16 cellular contexts compared by ENCODE assay signal in the genomic region with DNA sequence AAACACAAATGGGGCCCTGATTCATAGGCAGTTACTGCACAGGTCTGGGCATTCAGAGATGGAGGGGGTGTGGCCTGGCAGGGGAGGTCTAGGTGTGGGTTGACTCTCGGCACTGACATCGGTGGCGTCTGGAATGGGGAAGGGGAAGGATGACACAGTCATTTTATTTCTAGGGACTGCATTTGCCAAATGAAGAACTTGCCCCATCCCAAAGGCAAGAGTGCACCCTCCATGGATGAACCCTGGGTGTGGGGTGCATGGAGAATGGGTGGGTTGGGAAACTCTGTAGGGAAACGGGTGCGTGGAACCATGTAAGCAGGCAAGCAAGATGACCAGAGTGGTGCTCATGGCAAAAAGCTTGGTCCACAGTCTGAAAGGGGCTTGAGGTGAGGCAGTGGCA. TPM values are rescaled to one million over a fixed set of nuclear protein-coding genes. Genes with fewer than 3 reads are reported as not detected.
DNase-seq lines count a peak whose midpoint lies in the region; ATAC-seq and TF ChIP-seq lines count a peak whose summit lies in the region.
"Had no signal": no experiment of that assay in that cellular context is flagged by ENCODE, and none has a peak within 500 bp of the region (broad histone marks: within the 10 kb centered on the region; RNA-seq: fewer than 3 reads in every experiment).

No MANE protein-coding gene starts in this region.

- H3K9me3 ChIP-seq in endodermal cell (ENCODE audit: control insufficient read depth, low read length) = peaks cover 16% of the 10 kb centered on the region
- H3K9me3 ChIP-seq: Caco-2 had no signal

- H3K9ac ChIP-seq in endodermal cell (ENCODE audit: extremely low read depth, low read length, poor library complexity, severe bottlenecking) = no peak overlapping the region
- H3K9ac ChIP-seq: BLaER1 had no signal

- H3K36me3 Mint-ChIP-seq in activated CD4-positive, alpha-beta T cell treated with anti-CD3 and anti-CD28 coated beads, Interleukin-2, amount 10 ng/mL, durations not matched to agents 24 days and 14 days (ENCODE audit: low read depth) = no peaks in the 10 kb centered on the region
- H3K36me3 Mint-ChIP-seq in endodermal cell (ENCODE audit: low read depth) = no peaks in the 10 kb centered on the region
- no peaks in the 10 kb centered on the region for H3K36me3 Mint-ChIP-seq in osteocyte (ENCODE audit: unreplicated experiment)
- peaks cover 0 to 3% of the 10 kb centered on the region in 2 donors for H3K36me3 Mint-ChIP-seq in stimulated activated naive B cell treated with anti-CD40 and anti-IgM and Interleukin-4, amounts not matched to agents 10 μg/mL and 1 μg/mL and 100 μg/mL, for 72 hours
- H3K36me3 Mint-ChIP-seq: CD8-positive, alpha-beta memory T cell had no signal

- H3K27me3 Mint-ChIP-seq in activated CD4-positive, alpha-beta T cell treated with anti-CD3 and anti-CD28 coated beads, Interleukin-2, amount 10 ng/mL, durations not matched to agents 24 days and 14 days = peaks cover 55% of the 10 kb centered on the region
- H3K27me3 Mint-ChIP-seq in endodermal cell (ENCODE audit: insufficient read depth) = peaks cover 29% of the 10 kb centered on the region
- peaks cover 70% of the 10 kb centered on the region for H3K27me3 Mint-ChIP-seq in osteocyte (ENCODE audit: unreplicated experiment)
- H3K27me3 Mint-ChIP-seq in stimulated activated naive B cell treated with anti-CD40 and anti-IgM and Interleukin-4, amounts not matched to agents 10 μg/mL and 1 μg/mL and 100 μg/mL, for 72 hours = peaks cover 18% of the 10 kb centered on the region in 2 donors

- H3K27me3 ChIP-seq in endodermal cell (ENCODE audit: control insufficient read depth, insufficient read depth, low read length, poor library complexity, severe bottlenecking) = no peaks in the 10 kb centered on the region
- H3K27me3 ChIP-seq: BLaER1 had no signal

- H3K36me3 ChIP-seq in endodermal cell (ENCODE audit: control insufficient read depth, insufficient read depth, low read length) = no peaks in the 10 kb centered on the region
- H3K36me3 ChIP-seq: BLaER1 had no signal

- H3K9me3 Mint-ChIP-seq in activated CD4-positive, alpha-beta T cell treated with anti-CD3 and anti-CD28 coated beads, Interleukin-2, amount 10 ng/mL, durations not matched to agents 24 days and 14 days = peaks cover 4% of the 10 kb centered on the region
- H3K9me3 Mint-ChIP-seq in endodermal cell = peaks cover 10% of the 10 kb centered on the region
- peaks cover 12% of the 10 kb centered on the region for H3K9me3 Mint-ChIP-seq in osteocyte (ENCODE audit: unreplicated experiment)
- H3K9me3 Mint-ChIP-seq in stimulated activated naive B cell treated with anti-CD40 and anti-IgM and Interleukin-4, amounts not matched to agents 10 μg/mL and 1 μg/mL and 100 μg/mL, for 72 hours = peaks cover 3 to 8% of the 10 kb centered on the region in 2 donors

- TF ChIP-seq CTCF in endodermal cell (conservative IDR thresholded peaks at IDR 0.05) = no peak
- TF ChIP-seq CTCF in osteocyte (IDR thresholded peaks at IDR 0.05) = no peak

- peaks cover 11% of the 10 kb centered on the region for H3K4me1 Mint-ChIP-seq in activated CD4-positive, alpha-beta T cell treated with anti-CD3 and anti-CD28 coated beads, Interleukin-2, amount 10 ng/mL, durations not matched to agents 24 days and 14 days
- H3K4me1 Mint-ChIP-seq in endodermal cell = peaks cover 20% of the 10 kb centered on the region
- no peaks in the 10 kb centered on the region for H3K4me1 Mint-ChIP-seq in osteocyte (ENCODE audit: unreplicated experiment)
- H3K4me1 Mint-ChIP-seq in stimulated activated naive B cell treated with anti-CD40 and anti-IgM and Interleukin-4, amounts not matched to agents 10 μg/mL and 1 μg/mL and 100 μg/mL, for 72 hours = peaks cover 2 to 9% of the 10 kb centered on the region in 2 donors

- no peak overlapping the region for H3K4me3 Mint-ChIP-seq in activated CD4-positive, alpha-beta T cell treated with anti-CD3 and anti-CD28 coated beads, Interleukin-2, amount 10 ng/mL, durations not matched to agents 24 days and 14 days
- H3K4me3 Mint-ChIP-seq in endodermal cell (no peak overlapping the region), osteocyte (ENCODE audit: unreplicated experiment) (no peak overlapping the region)
- no peak overlapping the region for H3K4me3 Mint-ChIP-seq in stimulated activated naive B cell treated with anti-CD40 and anti-IgM and Interleukin-4, amounts not matched to agents 10 μg/mL and 1 μg/mL and 100 μg/mL, for 72 hours
- H3K4me3 Mint-ChIP-seq: CD8-positive, alpha-beta memory T cell had no signal

- 93 to 100% methylated on average over 2 to 5 of the region's 5 CpGs for WGBS in endodermal cell (ENCODE audit: insufficient coverage in 1 of 2, insufficient read length in 1 of 2), 2 experiments

- H3K27ac ChIP-seq in endodermal cell (ENCODE audit: low read depth, low read length) = no peak overlapping the region
- H3K27ac ChIP-seq: 22Rv1, BLaER1 had no signal

- H3K4me1 ChIP-seq in endodermal cell (ENCODE audit: control insufficient read depth, insufficient read depth, low read length) = no peaks in the 10 kb centered on the region

- H3K27ac Mint-ChIP-seq in activated CD4-positive, alpha-beta T cell treated with anti-CD3 and anti-CD28 coated beads, Interleukin-2, amount 10 ng/mL, durations not matched to agents 24 days and 14 days = peak overlapping the region; percentile 50
- H3K27ac Mint-ChIP-seq in endodermal cell (no peak overlapping the region), osteocyte (ENCODE audit: unreplicated experiment) (no peak overlapping the region)
- no peak overlapping the region for H3K27ac Mint-ChIP-seq in stimulated activated naive B cell treated with anti-CD40 and anti-IgM and Interleukin-4, amounts not matched to agents 10 μg/mL and 1 μg/mL and 100 μg/mL, for 72 hours

- intact Hi-C loops in activated CD4-positive, alpha-beta T cell treated with anti-CD3 and anti-CD28 coated beads, Interleukin-2, amount 10 ng/mL, durations not matched to agents 24 days and 14 days (cut with micrococcal nuclease) = no loop called here

- no peak overlapping the region for H3K4me3 ChIP-seq in endodermal cell (ENCODE audit: low read length)
- H3K4me3 ChIP-seq: BLaER1 had no signal

- no peak for DNase-seq in activated CD4-positive, alpha-beta T cell treated with anti-CD3 and anti-CD28 coated beads, Interleukin-2, amount 10 ng/mL, durations not matched to agents 24 days and 14 days
- no peak for DNase-seq in activated CD4-positive, alpha-beta T cell treated with anti-CD3 and anti-CD28 coated beads, Interleukin-2, amount 50 U/mL, for 4 hours
- DNase-seq in endodermal cell = peak; percentile 13
- peak; percentile 66 for DNase-seq in osteocyte (ENCODE audit: extremely low spot score, unreplicated experiment)
- DNase-seq in hippocampal formation (lab: John Stamatoyannopoulos, UW) = no peak
- no peak for DNase-seq in HPDE6-E6E7 (ENCODE audit: extremely low spot score)
- no peak for DNase-seq in stimulated activated naive B cell treated with anti-CD40 and anti-IgM and Interleukin-4, amounts not matched to agents 10 μg/mL and 1 μg/mL and 100 μg/mL, for 72 hours
- no peak for DNase-seq in stimulated activated naive CD8-positive, alpha-beta T cell treated with anti-CD3 and anti-CD28 coated beads, Interleukin-15, Interleukin-2, amounts not matched to agents 100 U/mL and 50 U/mL, for 24 hours
- DNase-seq: AML-193, DMS53, GF-D8, IMR-90 had no signal

- no peak for ATAC-seq in stimulated activated naive B cell treated with anti-CD40 and anti-IgM and Interleukin-4, amounts not matched to agents 10 μg/mL and 1 μg/mL and 100 μg/mL, for 72 hours (replicated peaks)
- no peak for ATAC-seq in stimulated activated naive CD8-positive, alpha-beta T cell treated with anti-CD3 and anti-CD28 coated beads, Interleukin-15, Interleukin-2, amounts not matched to agents 100 U/mL and 50 U/mL, for 24 hours

RNA-seq across cellular contexts. Expression of a gene that starts 24.5 kb away (rescaled TPM):
- not detected in 2 replicates for total RNA-seq in activated CD4-positive, alpha-beta T cell treated with anti-CD3 and anti-CD28 coated beads, Interleukin-2, amount 10 ng/mL, durations not matched to agents 24 days and 14 days
- 1 to 10 TPM in 1 of 2 donors, under 1 TPM in 1; 0.29 to 1.5 TPM for total RNA-seq in endodermal cell
- polyA plus RNA-seq in endodermal cell (2013, experiment 1 of 2) = 0.18 TPM
- 0.46 TPM for polyA plus RNA-seq in endodermal cell (2013, experiment 2 of 2)
- not detected in 2 replicates for total RNA-seq in osteocyte
- total RNA-seq: CD8-positive, alpha-beta memory T cell; IMR-90 had no signal
- polyA plus RNA-seq: CD8-positive, alpha-beta memory T cell; IMR-90 had no signal

Comparison
In these comparisons a context has a peak if more than half of its experiments do, and no peak if none do; other contexts are left out.
1. DNase-seq: peak in endodermal cell (single experiment) and osteocyte (single experiment); none in activated CD4-positive, alpha-beta T cell treated with anti-CD3 and anti-CD28 coated beads, Interleukin-2, amount 10 ng/mL, durations not matched to agents 24 days and 14 days (single experiment), activated CD4-positive, alpha-beta T cell treated with anti-CD3 and anti-CD28 coated beads, Interleukin-2, amount 50 U/mL, for 4 hours (0 of 2), hippocampal formation (0 of 2), HPDE6-E6E7 (single experiment), stimulated activated naive B cell treated with anti-CD40 and anti-IgM and Interleukin-4, amounts not matched to agents 10 μg/mL and 1 μg/mL and 100 μg/mL, for 72 hours (single experiment) and stimulated activated naive CD8-positive, alpha-beta T cell treated with anti-CD3 and anti-CD28 coated beads, Interleukin-15, Interleukin-2, amounts not matched to agents 100 U/mL and 50 U/mL, for 24 hours (single experiment).